ENCODE assay signal across 6 cellular contexts in the genomic region with DNA sequence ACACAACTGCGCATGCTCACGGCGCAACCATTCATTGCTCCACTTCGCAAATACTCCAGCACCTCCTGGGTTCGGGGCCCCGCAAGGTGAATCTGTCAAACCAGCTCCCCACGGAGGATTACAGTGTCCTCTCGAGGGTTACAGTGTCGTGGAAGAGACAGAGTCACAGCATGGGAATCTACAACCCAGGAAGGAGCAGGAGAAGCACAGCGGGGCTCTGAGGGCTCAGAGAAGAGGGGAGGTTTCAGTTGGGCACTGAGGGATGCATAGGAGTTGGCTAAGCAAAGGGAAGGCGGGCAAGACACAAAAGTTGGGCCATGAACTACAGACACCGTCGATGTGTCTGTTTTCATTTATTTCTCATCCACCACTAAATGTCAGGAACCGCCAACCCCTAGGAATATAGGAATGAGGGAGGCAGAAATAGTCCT. TPM values are rescaled to one million over a fixed set of nuclear protein-coding genes. Genes with fewer than 3 reads are reported as not detected.
DNase-seq lines count a peak whose midpoint lies in the region; ATAC-seq lines count a peak whose summit lies in the region.

No MANE protein-coding gene starts in this region.

- CTCF ChIA-PET in activated CD4-positive, alpha-beta T cell treated with anti-CD3 and anti-CD28 coated beads for 36 hours (lab: Charles Lee) = no interaction called here

- peaks cover 22% of the 10 kb centered on the region for H3K36me3 Mint-ChIP-seq in activated CD4-positive, alpha-beta T cell treated with anti-CD3 and anti-CD28 coated beads for 36 hours (ENCODE audit: low read depth)

- peaks cover 22% of the 10 kb centered on the region for H3K4me1 Mint-ChIP-seq in activated CD4-positive, alpha-beta T cell treated with anti-CD3 and anti-CD28 coated beads for 36 hours

- DNase-seq in activated CD4-positive, alpha-beta T cell treated with anti-CD3 and anti-CD28 coated beads for 36 hours = no peak
- DNase-seq in left colon (no peak), NCI-H1105 (lab: John Stamatoyannopoulos, UW) (no peak), UCSD-AML1 (lab: John Stamatoyannopoulos, UW; ENCODE audit: unreplicated experiment) (no peak)

- POLR2A ChIA-PET in activated CD4-positive, alpha-beta T cell treated with anti-CD3 and anti-CD28 coated beads for 36 hours (lab: Charles Lee) = interaction anchor here (0.6 to 1.6 kb wide), 3 partner anchors 17 to 31 kb away, joined by 3 to 6 read pairs (median 3); a partner anchor contains a TSS

- no peaks in the 10 kb centered on the region for H3K9me3 Mint-ChIP-seq in activated CD4-positive, alpha-beta T cell treated with anti-CD3 and anti-CD28 coated beads for 36 hours (ENCODE audit: low read depth)

- no peaks in the 10 kb centered on the region for H3K27me3 Mint-ChIP-seq in activated CD4-positive, alpha-beta T cell treated with anti-CD3 and anti-CD28 coated beads for 36 hours

- ATAC-seq in GM21526 (IDR thresholded peaks at IDR 0.05; ENCODE audit: low FRiP score, unreplicated experiment) (peak; percentile 14), left colon (peak; percentile 61), HG03108 (IDR thresholded peaks at IDR 0.05; ENCODE audit: unreplicated experiment) (no peak)
- ATAC-seq in activated CD4-positive, alpha-beta T cell treated with anti-CD3 and anti-CD28 coated beads for 36 hours = no peak

- intact Hi-C loops in activated CD4-positive, alpha-beta T cell treated with anti-CD3 and anti-CD28 coated beads for 36 hours (cut with DNase I, micrococcal nuclease) = loop anchor here (1.0 to 2.0 kb wide), 12 partner anchors 21 to 603 kb away; a partner anchor contains a TSS
- intact Hi-C loops in left colon (cut with DNase I, micrococcal nuclease) = no loop called here

- peak overlapping the region; percentile 91 for H3K27ac Mint-ChIP-seq in activated CD4-positive, alpha-beta T cell treated with anti-CD3 and anti-CD28 coated beads for 36 hours

- H3K4me3 Mint-ChIP-seq in activated CD4-positive, alpha-beta T cell treated with anti-CD3 and anti-CD28 coated beads for 36 hours = peak overlapping the region; percentile 85

RNA-seq across cellular contexts. Expression of a gene that starts 1.0 kb away (rescaled TPM):
- 10 to 100 TPM; 60.9 to 78.5 TPM for total RNA-seq in activated CD4-positive, alpha-beta T cell treated with anti-CD3 and anti-CD28 coated beads for 36 hours
- total RNA-seq in left colon = 10 to 100 TPM; 52.7 to 58.9 TPM

RNA-seq across cellular contexts. Expression of a gene that starts 18.3 kb away (rescaled TPM):
- total RNA-seq in activated CD4-positive, alpha-beta T cell treated with anti-CD3 and anti-CD28 coated beads for 36 hours = 1 to 10 TPM; 1.4 to 1.8 TPM
- total RNA-seq in left colon = 1 to 10 TPM; 2.5 to 3.8 TPM

RNA-seq across cellular contexts. Expression of a gene that starts 21.4 kb away (rescaled TPM):
- total RNA-seq in activated CD4-positive, alpha-beta T cell treated with anti-CD3 and anti-CD28 coated beads for 36 hours = 10 to 100 TPM; 22.8 to 44.7 TPM
- total RNA-seq in left colon = 100 to 1,000 TPM; 134 to 154 TPM

RNA-seq across cellular contexts. Expression of a gene that starts 30.6 kb away (rescaled TPM):
- total RNA-seq in activated CD4-positive, alpha-beta T cell treated with anti-CD3 and anti-CD28 coated beads for 36 hours = 100 to 1,000 TPM; 363 to 380 TPM
- total RNA-seq in left colon = 100 to 1,000 TPM; 191 to 214 TPM

RNA-seq across cellular contexts. Expression of a gene that starts 32.7 kb away (rescaled TPM):
- 100 to 1,000 TPM; 197 to 245 TPM for total RNA-seq in activated CD4-positive, alpha-beta T cell treated with anti-CD3 and anti-CD28 coated beads for 36 hours
- total RNA-seq in left colon = 10 to 100 TPM; 65.1 to 71.1 TPM

Comparison
In these comparisons a context has a peak if more than half of its experiments do, and no peak if none do; other contexts are left out.
1. ATAC-seq: peak in GM21526 (single experiment) and left colon (single experiment); none in activated CD4-positive, alpha-beta T cell treated with anti-CD3 and anti-CD28 coated beads for 36 hours (single experiment) and HG03108 (single experiment).
2. intact Hi-C loops: an anchor here in activated CD4-positive, alpha-beta T cell treated with anti-CD3 and anti-CD28 coated beads for 36 hours (1.0 to 2.0 kb wide); none called in left colon.